In the genomic region with DNA sequence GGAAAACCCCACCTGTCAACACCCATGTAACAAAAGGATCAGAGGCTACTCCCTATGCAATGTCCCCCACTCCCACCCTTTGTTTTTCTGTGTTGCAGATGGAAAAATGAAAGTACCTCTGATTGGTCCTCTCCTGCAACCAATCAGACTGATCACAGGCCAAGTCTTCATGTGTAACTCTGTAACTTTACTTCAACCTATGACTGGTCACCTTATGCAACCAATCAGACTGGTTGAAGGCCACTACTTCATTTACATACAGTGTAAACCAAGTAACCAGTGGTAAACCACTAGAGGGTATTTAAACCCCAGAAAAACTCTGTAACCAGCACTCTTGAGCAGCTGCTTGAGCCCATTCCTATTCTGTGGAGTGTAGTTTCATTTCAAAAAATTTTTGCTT, we compare ENCODE assay signal across 12 cellular contexts.
DNase-seq lines count a peak whose midpoint lies in the region; ATAC-seq and TF ChIP-seq lines count a peak whose summit lies in the region.
"Had no signal": no experiment of that assay in that cellular context is flagged by ENCODE, and none has a peak within 500 bp of the region (broad histone marks: within the 10 kb centered on the region; RNA-seq: fewer than 3 reads in every experiment).

No MANE protein-coding gene starts in this region.

- no peak overlapping the region for H2BK5ac ChIP-seq in mesendoderm (ENCODE audit: low read length)

- H3K79me2 ChIP-seq in mesendoderm (ENCODE audit: control insufficient read depth, insufficient read depth, low read length), result no peaks in the 10 kb centered on the region

- H3K9me3 ChIP-seq in RWPE2 (ENCODE audit: severe bottlenecking), result no peaks in the 10 kb centered on the region
- H3K9me3 ChIP-seq in ovary, result no peaks in the 10 kb centered on the region
- H3K9me3 ChIP-seq in sigmoid colon, result no peaks in the 10 kb centered on the region

- no peak overlapping the region for H3K4ac ChIP-seq in mesendoderm (ENCODE audit: low read depth, low read length)

- TF ChIP-seq POLR2A in ovary (IDR thresholded peaks at IDR 0.05) (no peak), sigmoid colon (IDR thresholded peaks at IDR 0.05) (no peak)

- H3K27me3 ChIP-seq in RWPE2 (ENCODE audit: insufficient read depth, poor library complexity, severe bottlenecking) (no peaks in the 10 kb centered on the region), mesendoderm (ENCODE audit: insufficient read depth, low read length, poor library complexity) (no peaks in the 10 kb centered on the region), ovary (no peaks in the 10 kb centered on the region), sigmoid colon (no peaks in the 10 kb centered on the region)

- H2BK15ac ChIP-seq in mesendoderm (replicated peaks; ENCODE audit: low read depth), result no peak overlapping the region

- peak; percentile 35; the same call in 1 of the 3 replicates for ATAC-seq in RWPE2 (ENCODE audit: low read depth)

- no peak overlapping the region for H4K8ac ChIP-seq in mesendoderm (ENCODE audit: low read depth, low read length)

- no peak overlapping the region for H3K23ac ChIP-seq in mesendoderm (ENCODE audit: low read length)

- intact Hi-C loops in ovary (cut with DNase I), result no loop called here
- intact Hi-C loops in sigmoid colon (cut with DNase I), result no loop called here

- H3K79me1 ChIP-seq in mesendoderm (ENCODE audit: low read length), result no peaks in the 10 kb centered on the region

- no peak overlapping the region for H3K4me3 ChIP-seq in Jurkat, Clone E6-1 (ENCODE audit: low read length)
- no peak overlapping the region for H3K4me3 ChIP-seq in RWPE2 (ENCODE audit: severe bottlenecking)
- no peak overlapping the region for H3K4me3 ChIP-seq in mesendoderm (ENCODE audit: low read length)
- no peak overlapping the region for H3K4me3 ChIP-seq in ovary
- H3K4me3 ChIP-seq in sigmoid colon, result no peak overlapping the region

- no peak overlapping the region for H2BK120ac ChIP-seq in mesendoderm (ENCODE audit: low read depth, low read length)

- DNase-seq in EL (peak; percentile 13), RWPE2 (ENCODE audit: low spot score) (no peak), mesendoderm (peak; percentile 1), NCI-H2196 treated with DMSO at 0.1 percent for 48 hours (lab: John Stamatoyannopoulos, UW; ENCODE audit: unreplicated experiment) (no peak), GOT3 (lab: John Stamatoyannopoulos, UW) (no peak), ovary (no peak), sigmoid colon (no peak)
- peak; percentile 17 for DNase-seq in Jurkat, Clone E6-1 (ENCODE audit: low read depth, low spot score)
- DNase-seq: AML-193, NCI-H187 treated with DMSO at 0.1 percent for 48 hours, NCI-H526 had no signal

- TF ChIP-seq CTCF in RWPE2 (IDR thresholded peaks at IDR 0.05; ENCODE audit: poor library complexity, severe bottlenecking) (no peak), ovary (IDR thresholded peaks at IDR 0.05) (no peak), sigmoid colon (IDR thresholded peaks at IDR 0.05) (no peak)

- H3K4me1 ChIP-seq in RWPE2 (ENCODE audit: insufficient read depth, poor library complexity, severe bottlenecking), result no peaks in the 10 kb centered on the region
- no peaks in the 10 kb centered on the region for H3K4me1 ChIP-seq in mesendoderm (ENCODE audit: control insufficient read depth, low read depth, low read length)
- no peaks in the 10 kb centered on the region for H3K4me1 ChIP-seq in ovary (ENCODE audit: insufficient read depth)
- H3K4me1 ChIP-seq in sigmoid colon, result no peaks in the 10 kb centered on the region

- H3K9ac ChIP-seq in mesendoderm (ENCODE audit: low read length), result no peak overlapping the region

- H3K36me3 ChIP-seq in RWPE2 (ENCODE audit: low read depth) (no peaks in the 10 kb centered on the region), mesendoderm (ENCODE audit: control insufficient read depth, insufficient read depth, low read length) (no peaks in the 10 kb centered on the region), ovary (no peaks in the 10 kb centered on the region), sigmoid colon (no peaks in the 10 kb centered on the region)

- no peak overlapping the region for H3K4me2 ChIP-seq in mesendoderm (ENCODE audit: low read length)

- no peak overlapping the region for H3K56ac ChIP-seq in mesendoderm (ENCODE audit: low read length)

- TF ChIP-seq EP300 in ovary (IDR thresholded peaks at IDR 0.05), result no peak
- no peak for TF ChIP-seq EP300 in sigmoid colon (IDR thresholded peaks at IDR 0.05)

- H2AK5ac ChIP-seq in mesendoderm (ENCODE audit: low read length), result no peak overlapping the region

- H3K27ac ChIP-seq in RWPE2 (ENCODE audit: poor library complexity, severe bottlenecking) (no peak overlapping the region), mesendoderm (ENCODE audit: low read depth, low read length) (no peak overlapping the region), ovary (no peak overlapping the region), sigmoid colon (no peak overlapping the region)
- H3K27ac ChIP-seq: C4-2B had no signal

- no peak overlapping the region for H4K5ac ChIP-seq in mesendoderm (ENCODE audit: low read length)

- no peak overlapping the region for H3K18ac ChIP-seq in mesendoderm (ENCODE audit: low read length)

Comparison
In these comparisons a context has a peak if more than half of its experiments do, and no peak if none do; other contexts are left out.
1. DNase-seq: peak in EL (single experiment), Jurkat, Clone E6-1 (single experiment) and mesendoderm (single experiment); none in RWPE2 (single experiment), NCI-H2196 treated with DMSO at 0.1 percent for 48 hours (single experiment), GOT3 (single experiment), ovary (0 of 5) and sigmoid colon (single experiment).